Comparison of ENCODE assay signal across 8 cellular contexts in genomic region chr7:107463139-107464078, GRCh38. TPM values are rescaled to one million over a fixed set of nuclear protein-coding genes. Genes with fewer than 3 reads are reported as not detected.
A peak's percentile ranks its signal among the peaks of the same experiment; 100 is the strongest.
DNase-seq lines count a peak whose midpoint lies in the region; ATAC-seq and FAIRE-seq lines count a peak whose summit lies in the region.

No MANE protein-coding gene starts in this region.

- no peaks in the 10 kb centered on the region for H3K9me3 Mint-ChIP-seq in stimulated activated effector memory CD8-positive, alpha-beta T cell treated with anti-CD3 and anti-CD28 coated beads, Interleukin-12 subunit alpha, Interleukin-12 subunit beta, amount 100 ng/mL, for 72 hours

- H3K36me3 ChIP-seq in H7 (replicated peaks; ENCODE audit: control insufficient read depth, insufficient read depth, low read length): no peaks in the 10 kb centered on the region

- FAIRE-seq in endometrium (lab: Jason Lieb, UNC): peak; percentile 72

- H3K27ac Mint-ChIP-seq in stimulated activated effector memory CD8-positive, alpha-beta T cell treated with anti-CD3 and anti-CD28 coated beads, Interleukin-12 subunit alpha, Interleukin-12 subunit beta, amount 100 ng/mL, for 72 hours: no peak overlapping the region

- H3K4me1 Mint-ChIP-seq in stimulated activated effector memory CD8-positive, alpha-beta T cell treated with anti-CD3 and anti-CD28 coated beads, Interleukin-12 subunit alpha, Interleukin-12 subunit beta, amount 100 ng/mL, for 72 hours: no peaks in the 10 kb centered on the region

- in situ Hi-C loops in Caki2 (cut with HindIII; ENCODE audit: low pct_unique_long_range_greater_than_20kb, low sequenced_read_pairs): no loop called here

- DNase-seq in Caki2 (ENCODE audit: low read depth): peak; percentile 59
- DNase-seq in H7: peak; percentile 27
- peak; percentile 62 for DNase-seq in NCI-H345 (lab: John Stamatoyannopoulos, UW)
- peak; percentile 23 to 26 for DNase-seq in activated CD4-positive, alpha-beta T cell treated with anti-CD3 and anti-CD28 coated beads, Interleukin-2, amount 50 U/mL, for 4 hours
- DNase-seq in medulla oblongata (ENCODE audit: extremely low spot score): peak; percentile 84
- no peak for DNase-seq in stimulated activated effector memory CD8-positive, alpha-beta T cell treated with anti-CD3 and anti-CD28 coated beads, Interleukin-12 subunit alpha, Interleukin-12 subunit beta, amount 100 ng/mL, for 72 hours (ENCODE audit: low spot score in 2 of 2)

- no peak overlapping the region for H3K4me3 ChIP-seq in H7 (ENCODE audit: insufficient read depth, low read depth, low read length)

- peaks cover 7% of the 10 kb centered on the region for H3K36me3 Mint-ChIP-seq in stimulated activated effector memory CD8-positive, alpha-beta T cell treated with anti-CD3 and anti-CD28 coated beads, Interleukin-12 subunit alpha, Interleukin-12 subunit beta, amount 100 ng/mL, for 72 hours

- peak; percentile 80 for ATAC-seq in stimulated activated effector memory CD8-positive, alpha-beta T cell treated with anti-CD3 and anti-CD28 coated beads, Interleukin-12 subunit alpha, Interleukin-12 subunit beta, amount 100 ng/mL, for 72 hours
- no peak for ATAC-seq in HG02938 (IDR thresholded peaks at IDR 0.05; ENCODE audit: unreplicated experiment)

- no peaks in the 10 kb centered on the region for H3K27me3 ChIP-seq in H7 (ENCODE audit: control insufficient read depth, insufficient read depth, low read length)

- H3K4me3 Mint-ChIP-seq in stimulated activated effector memory CD8-positive, alpha-beta T cell treated with anti-CD3 and anti-CD28 coated beads, Interleukin-12 subunit alpha, Interleukin-12 subunit beta, amount 100 ng/mL, for 72 hours: no peak overlapping the region

RNA-seq across cellular contexts. Expression of gene GPR22, which starts 6.4 kb away (rescaled TPM):
- not detected in 2 replicates for total RNA-seq in Caki2 (2014; rRNA removed; shearing (Covaris generic); ENCODE audit: low replicate concordance)
- total RNA-seq in H7 (2014; rRNA removed; shearing (Covaris generic)): not detected in 2 replicates

Comparison
In these comparisons a context has a peak if more than half of its experiments do, and no peak if none do; other contexts are left out.
1. DNase-seq: peak in Caki2 (single experiment), H7 (single experiment), NCI-H345 (single experiment), activated CD4-positive, alpha-beta T cell treated with anti-CD3 and anti-CD28 coated beads, Interleukin-2, amount 50 U/mL, for 4 hours (2 of 2) and medulla oblongata (single experiment); none in stimulated activated effector memory CD8-positive, alpha-beta T cell treated with anti-CD3 and anti-CD28 coated beads, Interleukin-12 subunit alpha, Interleukin-12 subunit beta, amount 100 ng/mL, for 72 hours (0 of 2).